In the genomic region with DNA sequence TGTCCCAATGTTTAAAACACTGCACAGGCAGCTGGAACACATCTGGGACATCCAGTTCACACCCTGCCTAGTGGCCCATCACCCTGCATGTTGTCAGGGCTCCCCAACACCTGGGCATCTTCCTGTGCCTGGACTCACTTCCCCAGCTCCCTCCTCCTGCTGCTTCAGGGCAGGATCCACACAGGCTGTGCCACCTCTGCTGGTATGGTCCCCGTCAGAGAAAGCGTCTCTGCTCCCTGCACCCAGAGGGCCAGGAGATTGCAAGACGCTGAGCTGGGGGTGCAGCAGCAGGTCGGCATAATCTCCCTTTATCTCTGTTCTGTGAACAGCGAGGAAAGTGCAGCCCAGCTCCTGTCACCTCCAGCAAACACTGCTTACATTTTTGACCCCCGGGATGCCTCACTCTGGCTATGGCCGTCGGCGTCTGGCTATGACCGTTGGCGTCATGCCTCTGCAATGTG, we compare ENCODE assay signal across 26 cellular contexts.
DNase-seq lines count a peak whose midpoint lies in the region; ATAC-seq and TF ChIP-seq lines count a peak whose summit lies in the region.
"Had no signal": no experiment of that assay in that cellular context is flagged by ENCODE, and none has a peak within 500 bp of the region (broad histone marks: within the 10 kb centered on the region; RNA-seq: fewer than 3 reads in every experiment).

No MANE protein-coding gene starts in this region.

- intact Hi-C loops in testis (cut with DNase I; ENCODE audit: low total_unique reads) (no loop called here), upper lobe of right lung (cut with DNase I) (no loop called here)

- no peak for TF ChIP-seq CTCF in WERI-Rb-1 (IDR thresholded peaks at IDR 0.05; ENCODE audit: low read depth, low read length)
- no peak for TF ChIP-seq CTCF in testis (IDR thresholded peaks at IDR 0.05)
- TF ChIP-seq CTCF in brain microvascular endothelial cell (IDR thresholded peaks at IDR 0.05; ENCODE audit: low read depth, low read length, missing control alignments), result no peak
- no peak for TF ChIP-seq CTCF in Peyer's patch (IDR thresholded peaks at IDR 0.05)
- TF ChIP-seq CTCF in upper lobe of right lung (IDR thresholded peaks at IDR 0.05), result no peak

- WGBS in testis, 2 donors, result 81 to 85% methylated on average over 11 of the region's 11 CpGs

- H3K36me3 ChIP-seq in WERI-Rb-1 (no peaks in the 10 kb centered on the region), testis (ENCODE audit: low read depth, missing control alignments) (no peaks in the 10 kb centered on the region), brain microvascular endothelial cell (replicated peaks) (no peaks in the 10 kb centered on the region), Peyer's patch (no peaks in the 10 kb centered on the region), upper lobe of right lung (peaks cover 7% of the 10 kb centered on the region)
- H3K36me3 ChIP-seq: MG63 had no signal

- H3K4me1 ChIP-seq in testis (peaks cover 8% of the 10 kb centered on the region), Peyer's patch (no peaks in the 10 kb centered on the region), upper lobe of right lung (peaks cover 8% of the 10 kb centered on the region)
- H3K4me1 ChIP-seq: Caco-2 had no signal

- H3K27me3 ChIP-seq in WERI-Rb-1 (ENCODE audit: insufficient read depth, low read depth, severe bottlenecking) (no peaks in the 10 kb centered on the region), testis (no peaks in the 10 kb centered on the region), brain microvascular endothelial cell (replicated peaks) (no peaks in the 10 kb centered on the region), Peyer's patch (no peaks in the 10 kb centered on the region), upper lobe of right lung (no peaks in the 10 kb centered on the region)

- no peak for TF ChIP-seq POLR2A in testis (IDR thresholded peaks at IDR 0.05)
- TF ChIP-seq POLR2A in Peyer's patch (IDR thresholded peaks at IDR 0.05), result no peak

- H3K9me3 ChIP-seq in WERI-Rb-1 (ENCODE audit: severe bottlenecking), result peaks cover 7% of the 10 kb centered on the region
- no peaks in the 10 kb centered on the region for H3K9me3 ChIP-seq in testis
- H3K9me3 ChIP-seq in Peyer's patch, result no peaks in the 10 kb centered on the region
- no peaks in the 10 kb centered on the region for H3K9me3 ChIP-seq in upper lobe of right lung
- H3K9me3 ChIP-seq: Caco-2, MG63 had no signal

- H3K27ac ChIP-seq in WERI-Rb-1 (no peak overlapping the region), testis (no peak overlapping the region), brain microvascular endothelial cell (no peak overlapping the region), Peyer's patch (no peak overlapping the region), upper lobe of right lung (no peak overlapping the region)
- H3K27ac ChIP-seq: 22Rv1; BLaER1 treated with 17β-estradiol and CSF1 and Interleukin-3, amounts not matched to agents 10 nM and 100 nM; HL-60 had no signal

- ATAC-seq in left lobe of liver (no peak), upper lobe of right lung (no peak)
- ATAC-seq: GM12878, HepG2, K562 had no signal

- no peak overlapping the region for H3K4me3 ChIP-seq in WERI-Rb-1 (ENCODE audit: low read depth, low read length)
- H3K4me3 ChIP-seq in testis, result no peak overlapping the region
- H3K4me3 ChIP-seq in brain microvascular endothelial cell (ENCODE audit: low read depth, low read length), result no peak overlapping the region
- H3K4me3 ChIP-seq in Peyer's patch, result no peak overlapping the region
- H3K4me3 ChIP-seq in upper lobe of right lung, result no peak overlapping the region
- H3K4me3 ChIP-seq: BLaER1 treated with 17β-estradiol and CSF1 and Interleukin-3, amounts not matched to agents 10 nM and 100 nM; GM12878; K562; MG63 had no signal

- peak; percentile 24 for DNase-seq in activated CD8-positive, alpha-beta memory T cell treated with anti-CD3 and anti-CD28 coated beads for 24 hours
- no peak for DNase-seq in activated CD8-positive, alpha-beta memory T cell treated with anti-CD3 and anti-CD28 coated beads, Interleukin-2, amount 50 U/mL, for 4 hours
- DNase-seq in WERI-Rb-1 (peak; percentile 17), left lobe of liver (ENCODE audit: low spot score) (peak; percentile 33), testis (peak; percentile 6), brain microvascular endothelial cell (no peak), Peyer's patch (no peak), upper lobe of right lung (no peak)
- DNase-seq: Caco-2; CD4-positive, alpha-beta memory T cell; DND-41; H7; HFFc6; MG63; NCI-H1417; NCI-H1694 treated with DMSO at 0.1 percent for 48 hours; NCI-H2081 treated with DMSO at 0.1 percent for 48 hours; NCI-H2171 treated with DMSO at 0.1 percent for 48 hours; NCI-H446; NCI-H526 had no signal

- in situ Hi-C loops in brain microvascular endothelial cell (cut with HindIII; ENCODE audit: low pct_ligation_motif_present, low sequenced_read_pairs), result no loop called here

Comparison
In these comparisons a context has a peak if more than half of its experiments do, and no peak if none do; other contexts are left out.
1. DNase-seq: peak in activated CD8-positive, alpha-beta memory T cell treated with anti-CD3 and anti-CD28 coated beads for 24 hours (single experiment), WERI-Rb-1 (single experiment), left lobe of liver (single experiment) and testis (single experiment); none in activated CD8-positive, alpha-beta memory T cell treated with anti-CD3 and anti-CD28 coated beads, Interleukin-2, amount 50 U/mL, for 4 hours (single experiment), brain microvascular endothelial cell (single experiment), Peyer's patch (0 of 3) and upper lobe of right lung (single experiment).